Comparison of ENCODE assay signal across 8 cellular contexts in genomic region chr22:45310331-45311032, GRCh38. TPM values are rescaled to one million over a fixed set of nuclear protein-coding genes. Genes with fewer than 3 reads are reported as not detected.
DNase-seq lines count a peak whose midpoint lies in the region; ATAC-seq and TF ChIP-seq lines count a peak whose summit lies in the region.

No MANE protein-coding gene starts in this region.

- peak; percentile 42 for DNase-seq in stimulated activated CD4-positive, alpha-beta T cell treated with anti-CD3 and anti-CD28 coated beads, Interleukin-15, amount 100 ng/mL, for 24 hours
- no peak for DNase-seq in stimulated activated CD4-positive, alpha-beta T cell treated with anti-CD3 and anti-CD28 coated beads, Interleukin-1b, Interleukin-23, amount 100 ng/mL, for 48 hours
- DNase-seq in testis (no peak), mesenteric fat pad (ENCODE audit: low spot score) (no peak), GDM1 (lab: John Stamatoyannopoulos, UW) (no peak)

- no peaks in the 10 kb centered on the region for H3K36me3 ChIP-seq in testis (ENCODE audit: low read depth, missing control alignments)

- H3K4me3 ChIP-seq in testis: peak overlapping the region; percentile 77 to 79

- ATAC-seq in HG03342 (IDR thresholded peaks at IDR 0.05; ENCODE audit: unreplicated experiment): no peak

- peaks cover 15% of the 10 kb centered on the region for H3K4me1 ChIP-seq in testis

- H3K9me3 ChIP-seq in testis: no peaks in the 10 kb centered on the region

- 3 to 5% methylated on average over 8 to 35 of the region's 35 CpGs for WGBS in testis, 2 donors

- TF ChIP-seq POLR2A in testis (IDR thresholded peaks at IDR 0.05): no peak

- no peak for TF ChIP-seq CTCF in testis (IDR thresholded peaks at IDR 0.05)

- intact Hi-C loops in testis (cut with DNase I; ENCODE audit: low total_unique reads): no loop called here

- H3K27me3 ChIP-seq in layer of hippocampus (ENCODE audit: control insufficient read depth, insufficient read depth, low read length) (no peaks in the 10 kb centered on the region), testis (no peaks in the 10 kb centered on the region)

- H3K27ac ChIP-seq in angular gyrus (ENCODE audit: low read depth, low read length) (peak overlapping the region; percentile 60), layer of hippocampus (ENCODE audit: low read depth, low read length) (peak overlapping the region; percentile 57), testis (peak overlapping the region; percentile 78 to 79)

RNA-seq across cellular contexts. Expression of gene FAM118A, which starts 0.7 kb away (rescaled TPM):
- total RNA-seq in testis (100 to 1,000 TPM in 1 of 2 donors, 10 to 100 TPM in 1; 80.2 to 104 TPM), mesenteric fat pad (22.2 TPM)
- 70.8 TPM for polyA plus RNA-seq in testis (ENCODE audit: insufficient read depth, low read depth, low replicate concordance)

RNA-seq across cellular contexts. Expression of gene UPK3A, which starts 25.7 kb away (rescaled TPM):
- total RNA-seq in testis (not detected), mesenteric fat pad (not detected)
- not detected for polyA plus RNA-seq in testis (ENCODE audit: insufficient read depth, low read depth, low replicate concordance)
